In genomic region chr16:5466551-5466950, GRCh38 we compare ENCODE assay signal across 1 cellular context.
TF ChIP-seq lines count a peak whose summit lies in the region.

No MANE protein-coding gene starts in this region.

TF ChIP-seq in WTC11, 78 proteins besides CTCF, POLR2A, EP300 and RAD21 (continued from another document):
- TF ChIP-seq ZBTB43 (CRISPR knock-in tag; IDR thresholded peaks at IDR 0.05) (no peak), NR1H2 (CRISPR knock-in tag; IDR thresholded peaks at IDR 0.05) (no peak), ESRRA (CRISPR knock-in tag; IDR thresholded peaks at IDR 0.05; ENCODE audit: borderline replicate concordance) (no peak), ATF3 (CRISPR knock-in tag; conservative IDR thresholded peaks at IDR 0.05) (no peak), SP1 (CRISPR knock-in tag; conservative IDR thresholded peaks at IDR 0.05) (no peak), ATF2 (CRISPR knock-in tag; IDR thresholded peaks at IDR 0.05; ENCODE audit: borderline replicate concordance, low read depth) (no peak), ZNF396 (CRISPR knock-in tag; IDR thresholded peaks at IDR 0.05; ENCODE audit: borderline replicate concordance) (no peak), CDX4 (CRISPR knock-in tag; IDR thresholded peaks at IDR 0.05; ENCODE audit: borderline replicate concordance) (no peak), MLX (CRISPR knock-in tag; IDR thresholded peaks at IDR 0.05) (no peak)
